ENCODE assay signal across 1 cellular context in genomic region chr11:34654491-34655334, GRCh38.
A peak's percentile ranks its signal among the peaks of the same experiment; 100 is the strongest.
TF ChIP-seq lines count a peak whose summit lies in the region.

No MANE protein-coding gene starts in this region.

TF ChIP-seq in K562, 482 proteins besides CTCF, POLR2A, EP300 and RAD21 (continued from another document and continues in another):
- TF ChIP-seq REST (CRISPR knock-in tag; IDR thresholded peaks at IDR 0.05; ENCODE audit: low read depth): no peak
- no peak for TF ChIP-seq NR2C1 (IDR thresholded peaks at IDR 0.05)
- TF ChIP-seq NR2C1 (tag; IDR thresholded peaks at IDR 0.05): no peak
- TF ChIP-seq L3MBTL2 (IDR thresholded peaks at IDR 0.05): no peak
- no peak for TF ChIP-seq RBM14 (IDR thresholded peaks at IDR 0.05; ENCODE audit: borderline replicate concordance, insufficient read depth, low read depth, low read length)
- TF ChIP-seq SAFB2 (IDR thresholded peaks at IDR 0.05; ENCODE audit: borderline replicate concordance, low read depth, low read length, severe bottlenecking): no peak
- TF ChIP-seq ETV1 (tag; conservative IDR thresholded peaks at IDR 0.05; ENCODE audit: low read depth): peak; percentile 78
- TF ChIP-seq ARID1B (IDR thresholded peaks at IDR 0.05): no peak
- TF ChIP-seq RBFOX2 (IDR thresholded peaks at IDR 0.05; ENCODE audit: low read depth, low read length): no peak
- TF ChIP-seq, protein P1, sequence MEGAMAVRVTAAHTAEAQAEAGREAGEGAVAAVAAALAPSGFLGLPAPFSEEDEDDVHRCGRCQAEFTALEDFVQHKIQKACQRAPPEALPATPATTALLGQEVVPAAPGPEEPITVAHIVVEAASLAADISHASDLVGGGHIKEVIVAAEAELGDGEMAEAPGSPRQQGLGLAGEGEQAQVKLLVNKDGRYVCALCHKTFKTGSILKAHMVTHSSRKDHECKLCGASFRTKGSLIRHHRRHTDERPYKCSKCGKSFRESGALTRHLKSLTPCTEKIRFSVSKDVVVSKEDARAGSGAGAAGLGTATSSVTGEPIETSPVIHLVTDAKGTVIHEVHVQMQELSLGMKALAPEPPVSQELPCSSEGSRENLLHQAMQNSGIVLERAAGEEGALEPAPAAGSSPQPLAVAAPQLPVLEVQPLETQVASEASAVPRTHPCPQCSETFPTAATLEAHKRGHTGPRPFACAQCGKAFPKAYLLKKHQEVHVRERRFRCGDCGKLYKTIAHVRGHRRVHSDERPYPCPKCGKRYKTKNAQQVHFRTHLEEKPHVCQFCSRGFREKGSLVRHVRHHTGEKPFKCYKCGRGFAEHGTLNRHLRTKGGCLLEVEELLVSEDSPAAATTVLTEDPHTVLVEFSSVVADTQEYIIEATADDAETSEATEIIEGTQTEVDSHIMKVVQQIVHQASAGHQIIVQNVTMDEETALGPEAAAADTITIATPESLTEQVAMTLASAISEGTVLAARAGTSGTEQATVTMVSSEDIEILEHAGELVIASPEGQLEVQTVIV (CRISPR knock-in tag; IDR thresholded peaks at IDR 0.05; ENCODE audit: borderline replicate concordance): no peak
- TF ChIP-seq KHSRP (IDR thresholded peaks at IDR 0.05): no peak
- no peak for TF ChIP-seq ZNF263 (CRISPR knock-in tag; IDR thresholded peaks at IDR 0.05; ENCODE audit: borderline replicate concordance)
- TF ChIP-seq, protein P2, sequence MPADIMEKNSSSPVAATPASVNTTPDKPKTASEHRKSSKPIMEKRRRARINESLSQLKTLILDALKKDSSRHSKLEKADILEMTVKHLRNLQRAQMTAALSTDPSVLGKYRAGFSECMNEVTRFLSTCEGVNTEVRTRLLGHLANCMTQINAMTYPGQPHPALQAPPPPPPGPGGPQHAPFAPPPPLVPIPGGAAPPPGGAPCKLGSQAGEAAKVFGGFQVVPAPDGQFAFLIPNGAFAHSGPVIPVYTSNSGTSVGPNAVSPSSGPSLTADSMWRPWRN (IDR thresholded peaks at IDR 0.05; ENCODE audit: low read depth): no peak
- no peak for TF ChIP-seq CREBBP (IDR thresholded peaks at IDR 0.05; ENCODE audit: low read depth, low read length)
- TF ChIP-seq CEBPG (CRISPR knock-in tag; IDR thresholded peaks at IDR 0.05): peak; percentile 58
- peak; percentile 98 for TF ChIP-seq CEBPG (tag; conservative IDR thresholded peaks at IDR 0.05 in 1 of 2, IDR thresholded peaks at IDR 0.05 in 1 of 2)
- no peak for TF ChIP-seq ZNF23 (CRISPR knock-in tag; IDR thresholded peaks at IDR 0.05)
- no peak for TF ChIP-seq MXI1 (IDR thresholded peaks at IDR 0.05; ENCODE audit: low read depth, low read length)
- no peak for TF ChIP-seq ZNF407 (IDR thresholded peaks at IDR 0.05; ENCODE audit: low read depth)
- no peak for TF ChIP-seq PYGO2 (tag; IDR thresholded peaks at IDR 0.05)
- no peak for TF ChIP-seq NCOR1 (IDR thresholded peaks at IDR 0.05)
- TF ChIP-seq, protein P3, sequence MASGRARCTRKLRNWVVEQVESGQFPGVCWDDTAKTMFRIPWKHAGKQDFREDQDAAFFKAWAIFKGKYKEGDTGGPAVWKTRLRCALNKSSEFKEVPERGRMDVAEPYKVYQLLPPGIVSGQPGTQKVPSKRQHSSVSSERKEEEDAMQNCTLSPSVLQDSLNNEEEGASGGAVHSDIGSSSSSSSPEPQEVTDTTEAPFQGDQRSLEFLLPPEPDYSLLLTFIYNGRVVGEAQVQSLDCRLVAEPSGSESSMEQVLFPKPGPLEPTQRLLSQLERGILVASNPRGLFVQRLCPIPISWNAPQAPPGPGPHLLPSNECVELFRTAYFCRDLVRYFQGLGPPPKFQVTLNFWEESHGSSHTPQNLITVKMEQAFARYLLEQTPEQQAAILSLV (tag; IDR thresholded peaks at IDR 0.05): 0 out of 2 replicates have a peak, but pooled peaks have one; percentile 23
- TF ChIP-seq, protein P4, sequence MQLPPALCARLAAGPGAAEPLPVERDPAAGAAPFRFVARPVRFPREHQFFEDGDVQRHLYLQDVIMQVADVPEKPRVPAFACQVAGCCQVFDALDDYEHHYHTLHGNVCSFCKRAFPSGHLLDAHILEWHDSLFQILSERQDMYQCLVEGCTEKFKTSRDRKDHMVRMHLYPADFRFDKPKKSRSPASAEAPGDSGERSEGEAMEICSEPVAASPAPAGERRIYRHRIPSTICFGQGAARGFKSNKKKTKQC (CRISPR knock-in tag; IDR thresholded peaks at IDR 0.05): no peak
- TF ChIP-seq PURB (CRISPR knock-in tag; IDR thresholded peaks at IDR 0.05; ENCODE audit: low read depth): no peak
- TF ChIP-seq ZBTB8A (IDR thresholded peaks at IDR 0.05; ENCODE audit: partially characterized antibody): no peak
- TF ChIP-seq GATAD2B (IDR thresholded peaks at IDR 0.05; ENCODE audit: borderline replicate concordance): no peak
- TF ChIP-seq TEAD1 (CRISPR knock-in tag; IDR thresholded peaks at IDR 0.05): no peak
- TF ChIP-seq HNRNPUL1 (IDR thresholded peaks at IDR 0.05; ENCODE audit: low read length): no peak
- TF ChIP-seq ZNF239 (CRISPR knock-in tag; IDR thresholded peaks at IDR 0.05): no peak
- TF ChIP-seq TAL1 (IDR thresholded peaks at IDR 0.05): no peak
- TF ChIP-seq HNRNPK (IDR thresholded peaks at IDR 0.05; ENCODE audit: low read depth, low read length, poor library complexity, severe bottlenecking): no peak
- no peak for TF ChIP-seq SMAD1 (IDR thresholded peaks at IDR 0.05; ENCODE audit: low read depth, low read length, partially characterized antibody)
- no peak for TF ChIP-seq CBX8 (IDR thresholded peaks at IDR 0.05; ENCODE audit: borderline replicate concordance, extremely low read depth, low read depth, low read length, poor library complexity, severe bottlenecking)
- no peak for TF ChIP-seq MYBL2 (IDR thresholded peaks at IDR 0.05; ENCODE audit: low read depth)
- no peak for TF ChIP-seq MYBL2 (CRISPR knock-in tag; IDR thresholded peaks at IDR 0.05; ENCODE audit: borderline replicate concordance)
- TF ChIP-seq ZNF280A (IDR thresholded peaks at IDR 0.05; ENCODE audit: low read depth, partially characterized antibody): no peak
- TF ChIP-seq GABPA (tag; conservative IDR thresholded peaks at IDR 0.05; ENCODE audit: low read depth): 0 out of 2 replicates have a peak, but pooled peaks have one; percentile 22
- peak; percentile 60 to 79; a peak in 2 of 4 replicates for TF ChIP-seq TRIM24 (IDR thresholded peaks at IDR 0.05)
- no peak for TF ChIP-seq PRMT5 (CRISPR knock-in tag; IDR thresholded peaks at IDR 0.05)
- no peak for TF ChIP-seq HLTF (IDR thresholded peaks at IDR 0.05)
- no peak for TF ChIP-seq ZNF668 (CRISPR knock-in tag; IDR thresholded peaks at IDR 0.05)
- TF ChIP-seq CTBP1 (IDR thresholded peaks at IDR 0.05; ENCODE audit: borderline replicate concordance): peak; percentile 34; the same call in 1 of the 2 replicates
- TF ChIP-seq U2AF1 (optimal IDR thresholded peaks at IDR 0.05; ENCODE audit: low read depth, low read length): no peak
- no peak for TF ChIP-seq JUNB (CRISPR knock-in tag; conservative IDR thresholded peaks at IDR 0.05)
- TF ChIP-seq, protein P5, sequence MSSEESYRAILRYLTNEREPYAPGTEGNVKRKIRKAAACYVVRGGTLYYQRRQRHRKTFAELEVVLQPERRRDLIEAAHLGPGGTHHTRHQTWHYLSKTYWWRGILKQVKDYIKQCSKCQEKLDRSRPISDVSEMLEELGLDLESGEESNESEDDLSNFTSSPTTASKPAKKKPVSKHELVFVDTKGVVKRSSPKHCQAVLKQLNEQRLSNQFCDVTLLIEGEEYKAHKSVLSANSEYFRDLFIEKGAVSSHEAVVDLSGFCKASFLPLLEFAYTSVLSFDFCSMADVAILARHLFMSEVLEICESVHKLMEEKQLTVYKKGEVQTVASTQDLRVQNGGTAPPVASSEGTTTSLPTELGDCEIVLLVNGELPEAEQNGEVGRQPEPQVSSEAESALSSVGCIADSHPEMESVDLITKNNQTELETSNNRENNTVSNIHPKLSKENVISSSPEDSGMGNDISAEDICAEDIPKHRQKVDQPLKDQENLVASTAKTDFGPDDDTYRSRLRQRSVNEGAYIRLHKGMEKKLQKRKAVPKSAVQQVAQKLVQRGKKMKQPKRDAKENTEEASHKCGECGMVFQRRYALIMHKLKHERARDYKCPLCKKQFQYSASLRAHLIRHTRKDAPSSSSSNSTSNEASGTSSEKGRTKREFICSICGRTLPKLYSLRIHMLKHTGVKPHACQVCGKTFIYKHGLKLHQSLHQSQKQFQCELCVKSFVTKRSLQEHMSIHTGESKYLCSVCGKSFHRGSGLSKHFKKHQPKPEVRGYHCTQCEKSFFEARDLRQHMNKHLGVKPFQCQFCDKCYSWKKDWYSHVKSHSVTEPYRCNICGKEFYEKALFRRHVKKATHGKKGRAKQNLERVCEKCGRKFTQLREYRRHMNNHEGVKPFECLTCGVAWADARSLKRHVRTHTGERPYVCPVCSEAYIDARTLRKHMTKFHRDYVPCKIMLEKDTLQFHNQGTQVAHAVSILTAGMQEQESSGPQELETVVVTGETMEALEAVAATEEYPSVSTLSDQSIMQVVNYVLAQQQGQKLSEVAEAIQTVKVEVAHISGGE (CRISPR knock-in tag; IDR thresholded peaks at IDR 0.05): no peak
